ENCODE assay signal across 21 cellular contexts in genomic region chr3:130967281-130967680, GRCh38. TPM values are rescaled to one million over a fixed set of nuclear protein-coding genes. Genes with fewer than 3 reads are reported as not detected.
A peak's percentile ranks its signal among the peaks of the same experiment; 100 is the strongest.
DNase-seq lines count a peak whose midpoint lies in the region; ATAC-seq, FAIRE-seq and TF ChIP-seq lines count a peak whose summit lies in the region.
"Had no signal": no experiment of that assay in that cellular context is flagged by ENCODE, and none has a peak within 500 bp of the region (broad histone marks: within the 10 kb centered on the region; RNA-seq: fewer than 3 reads in every experiment).

No MANE protein-coding gene starts in this region.

- H3K27ac ChIP-seq in A549 = no peak overlapping the region
- H3K27ac ChIP-seq in astrocyte (ENCODE audit: low read depth, low read length) = peak overlapping the region; percentile 74
- peak overlapping the region; percentile 35 for H3K27ac ChIP-seq in osteoblast (ENCODE audit: low read depth, low read length)
- H3K27ac ChIP-seq: C4-2B had no signal

- peaks cover 3% of the 10 kb centered on the region for H3K79me2 ChIP-seq in astrocyte (ENCODE audit: insufficient read depth, low read length)
- H3K79me2 ChIP-seq in osteoblast (ENCODE audit: insufficient read depth, low read length) = peaks cover 6% of the 10 kb centered on the region

- POLR2A ChIA-PET in A549 (lab: Yijun Ruan, JAX) = no interaction called here

- H3K9me3 ChIP-seq in A549 = no peaks in the 10 kb centered on the region
- no peaks in the 10 kb centered on the region for H3K9me3 ChIP-seq in astrocyte (ENCODE audit: insufficient read depth, low read depth, low read length)
- H3K9me3 ChIP-seq in osteoblast (ENCODE audit: low read depth, low read length) = no peaks in the 10 kb centered on the region
- H3K9me3 ChIP-seq: BE2C had no signal

- CTCF ChIA-PET in A549 (lab: Yijun Ruan, JAX) = no interaction called here
- CTCF ChIA-PET in Calu3 (lab: Charles Lee) = no interaction called here

- H3K27me3 ChIP-seq in astrocyte (ENCODE audit: insufficient read depth, low read length) (no peaks in the 10 kb centered on the region), osteoblast (ENCODE audit: insufficient read depth, low read length) (no peaks in the 10 kb centered on the region)
- H3K27me3 ChIP-seq: BE2C had no signal

- H3K36me3 Mint-ChIP-seq in Calu3 (ENCODE audit: insufficient read depth, unreplicated experiment) = peaks cover 30% of the 10 kb centered on the region
- H3K36me3 Mint-ChIP-seq in astrocyte (ENCODE audit: low read depth, unreplicated experiment) = peaks cover 13% of the 10 kb centered on the region

- H3K4me1 Mint-ChIP-seq in Calu3 (ENCODE audit: low read depth, unreplicated experiment) = peaks cover 41% of the 10 kb centered on the region
- peaks cover 40% of the 10 kb centered on the region for H3K4me1 Mint-ChIP-seq in astrocyte (ENCODE audit: low read depth, unreplicated experiment)

- H4K20me1 ChIP-seq in astrocyte (ENCODE audit: insufficient read depth, low read length) = no peaks in the 10 kb centered on the region
- H4K20me1 ChIP-seq in osteoblast (ENCODE audit: insufficient read depth, low read length) = no peaks in the 10 kb centered on the region

- peaks cover 23% of the 10 kb centered on the region for H3K36me3 ChIP-seq in astrocyte (ENCODE audit: insufficient read depth, low read length)
- peaks cover 28% of the 10 kb centered on the region for H3K36me3 ChIP-seq in osteoblast (ENCODE audit: insufficient read depth, low read length)

- no peak overlapping the region for H2AFZ ChIP-seq in astrocyte (ENCODE audit: low read depth, low read length)
- no peak overlapping the region for H2AFZ ChIP-seq in osteoblast (ENCODE audit: low read length)
- H2AFZ ChIP-seq: GM23338 had no signal

- TF ChIP-seq CTCF in A549 (IDR thresholded peaks at IDR 0.05) (no peak), Calu3 (IDR thresholded peaks at IDR 0.05; ENCODE audit: unreplicated experiment) (no peak), astrocyte (IDR thresholded peaks at IDR 0.05; ENCODE audit: insufficient read depth, low read depth, low read length) (no peak), osteoblast (IDR thresholded peaks at IDR 0.05; ENCODE audit: extremely low read depth, low read depth, low read length) (no peak)

- no peak overlapping the region for H3K9ac ChIP-seq in astrocyte (ENCODE audit: low read length)

- TF ChIP-seq RAD21 in A549 (conservative IDR thresholded peaks at IDR 0.05 in 1 of 2, IDR thresholded peaks at IDR 0.05 in 1 of 2) = no peak

- no peak for TF ChIP-seq POLR2A in A549 (IDR thresholded peaks at IDR 0.05; ENCODE audit: low read length)

- no peak overlapping the region for H3K4me3 Mint-ChIP-seq in Calu3 (ENCODE audit: low read depth, unreplicated experiment)
- no peak overlapping the region for H3K4me3 Mint-ChIP-seq in astrocyte (ENCODE audit: unreplicated experiment)
- H3K4me3 Mint-ChIP-seq: CD4-positive, alpha-beta T cell; GM23338 had no signal

- H3K9me3 Mint-ChIP-seq in Calu3 (ENCODE audit: low read depth, unreplicated experiment) (no peaks in the 10 kb centered on the region), astrocyte (ENCODE audit: unreplicated experiment) (no peaks in the 10 kb centered on the region)
- H3K9me3 Mint-ChIP-seq: CD4-positive, alpha-beta T cell; GM23338 had no signal

- no peak overlapping the region for H3K4me3 ChIP-seq in A549
- H3K4me3 ChIP-seq in astrocyte (ENCODE audit: insufficient read depth, low read depth, low read length) = no peak overlapping the region
- H3K4me3 ChIP-seq in osteoblast (ENCODE audit: insufficient read depth, low read length) = no peak overlapping the region
- H3K4me3 ChIP-seq: GM23338 had no signal

- FAIRE-seq in A549 (lab: Jason Lieb, UNC) (no peak), astrocyte (lab: Jason Lieb, UNC) (no peak)
- FAIRE-seq: GM12891, GM18507 had no signal

- ATAC-seq in A549 = no peak
- no peak for ATAC-seq in HG02678 (IDR thresholded peaks at IDR 0.05; ENCODE audit: unreplicated experiment)
- ATAC-seq: GM23338, HCT116 had no signal

- no peak for TF ChIP-seq EP300 in A549 (IDR thresholded peaks at IDR 0.05)

- H3K27ac Mint-ChIP-seq in Calu3 (ENCODE audit: unreplicated experiment) = peak overlapping the region; percentile 10
- H3K27ac Mint-ChIP-seq in astrocyte (ENCODE audit: unreplicated experiment) = no peak overlapping the region
- H3K27ac Mint-ChIP-seq: CD4-positive, alpha-beta T cell; GM23338 had no signal

- H3K4me1 ChIP-seq in A549 (peaks cover 24% of the 10 kb centered on the region), astrocyte (ENCODE audit: insufficient read depth, low read length) (peaks cover 40% of the 10 kb centered on the region), osteoblast (ENCODE audit: insufficient read depth, low read length) (peaks cover 40% of the 10 kb centered on the region)
- H3K4me1 ChIP-seq: BE2C had no signal

- intact Hi-C loops in Calu3 (cut with micrococcal nuclease; ENCODE audit: unreplicated experiment) = no loop called here

- H3K27me3 Mint-ChIP-seq in Calu3 (ENCODE audit: unreplicated experiment) (no peaks in the 10 kb centered on the region), astrocyte (ENCODE audit: low read depth, unreplicated experiment) (no peaks in the 10 kb centered on the region)
- H3K27me3 Mint-ChIP-seq: CD4-positive, alpha-beta T cell had no signal

- no peak overlapping the region for H3K4me2 ChIP-seq in A549
- no peak overlapping the region for H3K4me2 ChIP-seq in astrocyte (ENCODE audit: low read length)
- H3K4me2 ChIP-seq in osteoblast (ENCODE audit: insufficient read depth, low read length) = no peak overlapping the region
- H3K4me2 ChIP-seq: GM23338 had no signal

- DNase-seq in A549 (ENCODE audit: low read depth in 1 of 2, low spot score in 1 of 2) (no peak), Calu3 (no peak), astrocyte (ENCODE audit: low read depth) (no peak), osteoblast (ENCODE audit: insufficient read length, low spot score, missing footprints) (no peak)
- DNase-seq in effector CD8-positive, alpha-beta T cell (lab: John Stamatoyannopoulos, UW) = no peak
- DNase-seq in activated CD8-positive, alpha-beta memory T cell treated with anti-CD3 and anti-CD28 coated beads, Interleukin-2, amount 50 U/mL, for 4 hours = no peak
- DNase-seq: 8988T; ACHN; BE2C; CD4-positive, alpha-beta T cell; DMS79 treated with DMSO at 0.1 percent for 48 hours; GF-D8; H7; Karpas-422; KBM-7 had no signal

- no TSS peak for BruUV-seq in Calu3 (replicated peaks; lab: Mats Ljungman, UMichigan)

- WGBS in A549 (ENCODE audit: missing lambda C conversion rate) = 93% methylated on average over 2 of the region's 2 CpGs

TF ChIP-seq in A549, 52 proteins besides CTCF, POLR2A, EP300 and RAD21:
- TF ChIP-seq SREBF2 (IDR thresholded peaks at IDR 0.05) (no peak), MAFK (IDR thresholded peaks at IDR 0.05; ENCODE audit: partially characterized antibody) (peak; percentile 74)
TF ChIP-seq in A549: peak in this region for 1.

RNA-seq across cellular contexts. Expression of gene ASTE1, which starts 59.3 kb away (rescaled TPM):
- polyA plus RNA-seq in A549 (2011; rRNA removed) (6.9 and 7.1 TPM in 2 replicates), A549 (2017; fragmentation: RNase III; extraction: RNeasy Plus Mini Kit Qiagen cat#74134 plus additional on column Dnase treatment) (3.6 to 4.4 TPM (median 3.8 TPM) in 3 replicates)
- polyA plus RNA-seq in A549 (2012; cell fraction: cytosol; rRNA removed) = 2.5 TPM in 2 replicates
- 2.1 and 2.5 TPM in 2 replicates for polyA plus RNA-seq in A549 (2012; cell fraction: nucleus; rRNA removed)
- 7.8 and 10.4 TPM in 2 replicates for polyA minus RNA-seq in A549 (2011; rRNA and poly(A)+ RNA removed)
- total RNA-seq in Calu3 (2022) (12.1 and 12.5 TPM in 2 replicates), astrocyte (4.5 and 4.8 TPM in 2 replicates), osteoblast (9.8 and 12.1 TPM in 2 replicates)

RNA-seq across cellular contexts. Expression of gene NEK11, which starts 59.4 kb away (rescaled TPM):
- polyA plus RNA-seq in A549 (2011; rRNA removed) (7.6 and 8.9 TPM in 2 replicates), A549 (2017; fragmentation: RNase III; extraction: RNeasy Plus Mini Kit Qiagen cat#74134 plus additional on column Dnase treatment) (5.7 to 6.3 TPM (median 5.8 TPM) in 3 replicates)
- 2.0 and 2.2 TPM in 2 replicates for polyA plus RNA-seq in A549 (2012; cell fraction: cytosol; rRNA removed)
- polyA plus RNA-seq in A549 (2012; cell fraction: nucleus; rRNA removed) = 1.7 and 2.4 TPM in 2 replicates
- polyA minus RNA-seq in A549 (2011; rRNA and poly(A)+ RNA removed) = 5.0 and 9.4 TPM in 2 replicates
- total RNA-seq in Calu3 (2022) (19.9 and 23.9 TPM in 2 replicates), astrocyte (6.7 and 7.1 TPM in 2 replicates), osteoblast (14.5 and 20.9 TPM in 2 replicates)

Comparison
In these comparisons a context has a peak if more than half of its experiments do, and no peak if none do; other contexts are left out.
1. H3K27ac ChIP-seq: peak in astrocyte (single experiment) and osteoblast (single experiment); none in A549 (0 of 2).